In the genomic region with DNA sequence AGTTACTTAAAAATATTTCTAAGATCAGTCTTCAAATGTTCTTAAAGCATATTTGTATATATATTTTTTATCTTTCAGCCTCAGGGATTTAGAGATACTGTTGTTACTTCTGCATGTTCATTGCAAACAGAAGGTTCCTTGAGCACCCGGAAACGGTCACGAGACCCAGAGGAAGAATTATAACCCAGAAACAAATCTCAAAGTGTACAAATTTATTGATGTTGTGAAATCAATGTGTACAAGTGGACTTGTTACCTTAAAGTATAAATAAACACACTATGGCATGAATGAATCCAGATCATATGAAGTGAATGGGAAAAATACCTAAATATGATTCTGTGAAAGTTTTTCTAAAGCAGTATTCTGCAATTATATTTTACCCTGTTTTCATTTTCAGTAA, we compare ENCODE assay signal across 38 cellular contexts. TPM values are rescaled to one million over a fixed set of nuclear protein-coding genes. Genes with fewer than 3 reads are reported as not detected.
"Had no signal": no experiment of that assay in that cellular context is flagged by ENCODE, and none has a peak within 500 bp of the region (broad histone marks: within the 10 kb centered on the region; RNA-seq: fewer than 3 reads in every experiment).

No MANE protein-coding gene starts in this region.

- H3K9me3 ChIP-seq: adrenal gland, ascending aorta, body of pancreas, breast epithelium had no signal

- H3K27ac Mint-ChIP-seq: activated naive CD4-positive, alpha-beta T cell treated with anti-CD3 and anti-CD28 coated beads for 36 hours; activated naive CD4-positive, alpha-beta T cell treated with anti-CD3 and anti-CD28 coated beads, Interleukin-2, amount 10 ng/mL, durations not matched to agents 7 days and 5 days; activated naive CD4-positive, alpha-beta T cell treated with anti-CD3 and anti-CD28 coated beads, Interleukin-2, amount 50 U/mL, for 24 hours; activated naive CD4-positive, alpha-beta T cell treated with anti-CD3 and anti-CD28 coated beads, Interleukin-2, amount 50 U/mL, for 72 hours; activated naive CD8-positive, alpha-beta T cell treated with anti-CD3 and anti-CD28 coated beads for 36 hours; activated naive CD8-positive, alpha-beta T cell treated with anti-CD3 and anti-CD28 coated beads, Interleukin-2, amount 10 ng/mL, durations not matched to agents 7 days and 5 days; activated T-cell treated with anti-CD3 and anti-CD28 coated beads, Interleukin-2, amount 50 U/mL, for 24 hours; activated T-cell treated with anti-CD3 and anti-CD28 coated beads, Interleukin-2, amount 50 U/mL, for 72 hours; activated T-helper 1 cell treated with anti-CD3 and anti-CD28 coated beads, Interleukin-12 subunit alpha, Interleukin-12 subunit beta, Interleukin-2, Interleukin-4 antibody, amounts not matched to agents 30 ng/mL and 10 ng/mL and 1 ng/mL, durations not matched to agents 14 hours and 24 hours and 36 hours; activated T-helper 17 cell treated with anti-CD3 and anti-CD28 coated beads, Interleukin-2, amount 50 U/mL, for 72 hours; activated T-helper 2 cell treated with anti-CD3 and anti-CD28 coated beads, Interferon-gamma antibody, Interleukin-2, Interleukin-4, amounts not matched to agents 10 μg/mL and 5 μg/mL and 100 μg/mL, durations not matched to agents 14 hours and 24 hours and 36 hours; brain had no signal

- H3K4me3 ChIP-seq: adrenal gland, ascending aorta, body of pancreas, breast epithelium, cardiac muscle cell had no signal

- H3K27ac ChIP-seq: adrenal gland, ascending aorta, body of pancreas, brain microvascular endothelial cell, breast epithelium, cardiac muscle cell had no signal

- ATAC-seq: activated naive CD4-positive, alpha-beta T cell treated with anti-CD3 and anti-CD28 coated beads, Interleukin-2, amount 50 U/mL, for 72 hours; activated T-cell treated with anti-CD3 and anti-CD28 coated beads, Interleukin-2, amount 50 U/mL, for 4 hours; activated T-cell treated with anti-CD3 and anti-CD28 coated beads, Interleukin-2, amount 50 U/mL, for 72 hours; activated T-helper 17 cell treated with anti-CD3 and anti-CD28 coated beads, Interleukin-2, amount 50 U/mL, for 72 hours; body of pancreas had no signal

- H3K4me1 Mint-ChIP-seq: activated naive CD4-positive, alpha-beta T cell treated with anti-CD3 and anti-CD28 coated beads, Interleukin-2, amount 10 ng/mL, durations not matched to agents 7 days and 5 days; activated naive CD4-positive, alpha-beta T cell treated with anti-CD3 and anti-CD28 coated beads, Interleukin-2, amount 50 U/mL, for 24 hours; activated naive CD8-positive, alpha-beta T cell treated with anti-CD3 and anti-CD28 coated beads for 36 hours; activated naive CD8-positive, alpha-beta T cell treated with anti-CD3 and anti-CD28 coated beads, Interleukin-2, amount 10 ng/mL, durations not matched to agents 7 days and 5 days; brain; central memory CD8-positive, alpha-beta T cell had no signal

- H3K36me3 Mint-ChIP-seq: activated naive CD4-positive, alpha-beta T cell treated with anti-CD3 and anti-CD28 coated beads, Interleukin-2, amount 50 U/mL, for 72 hours had no signal

- H3K4me3 Mint-ChIP-seq: activated naive CD4-positive, alpha-beta T cell treated with anti-CD3 and anti-CD28 coated beads for 36 hours; activated naive CD4-positive, alpha-beta T cell treated with anti-CD3 and anti-CD28 coated beads, Interleukin-2, amount 10 ng/mL, durations not matched to agents 7 days and 5 days; activated naive CD4-positive, alpha-beta T cell treated with anti-CD3 and anti-CD28 coated beads, Interleukin-2, amount 50 U/mL, for 24 hours; activated naive CD8-positive, alpha-beta T cell treated with anti-CD3 and anti-CD28 coated beads for 36 hours; activated naive CD8-positive, alpha-beta T cell treated with anti-CD3 and anti-CD28 coated beads, Interleukin-2, amount 10 ng/mL, durations not matched to agents 7 days and 5 days; activated T-cell treated with anti-CD3 and anti-CD28 coated beads, Interleukin-2, amount 50 U/mL, for 24 hours; activated T-cell treated with anti-CD3 and anti-CD28 coated beads, Interleukin-2, amount 50 U/mL, for 4 hours; activated T-cell treated with anti-CD3 and anti-CD28 coated beads, Interleukin-2, amount 50 U/mL, for 72 hours; activated T-helper 1 cell treated with anti-CD3 and anti-CD28 coated beads, Interleukin-12 subunit alpha, Interleukin-12 subunit beta, Interleukin-2, Interleukin-4 antibody, amounts not matched to agents 30 ng/mL and 10 ng/mL and 1 ng/mL, durations not matched to agents 14 hours and 24 hours and 36 hours; activated T-helper 17 cell treated with anti-CD3 and anti-CD28 coated beads, Interleukin-2, amount 50 U/mL, for 72 hours; brain; central memory CD8-positive, alpha-beta T cell had no signal

- H3K36me3 ChIP-seq: adrenal gland, brain microvascular endothelial cell, breast epithelium, cardiac muscle cell had no signal

- DNase-seq: activated effector memory CD4-positive, alpha-beta T cell treated with anti-CD3 and anti-CD28 coated beads, Interleukin-2, amount 50 U/mL, for 16 hours; activated effector memory CD4-positive, alpha-beta T cell treated with Interleukin-2 at 50 U/mL for 16 hours; activated gamma-delta T cell; activated gamma-delta T cell treated with Interleukin-2 at 50 U/mL for 16 hours; activated naive CD4-positive, alpha-beta T cell; activated naive CD4-positive, alpha-beta T cell treated with anti-CD3 and anti-CD28 coated beads for 36 hours; activated naive CD4-positive, alpha-beta T cell treated with anti-CD3 and anti-CD28 coated beads, Interleukin-2, amount 10 ng/mL, durations not matched to agents 7 days and 5 days; activated naive CD4-positive, alpha-beta T cell treated with anti-CD3 and anti-CD28 coated beads, Interleukin-2, amount 50 U/mL, for 16 hours; activated naive CD4-positive, alpha-beta T cell treated with Interleukin-2 at 50 U/mL for 16 hours; activated naive CD8-positive, alpha-beta T cell treated with anti-CD3 and anti-CD28 coated beads for 36 hours; activated naive CD8-positive, alpha-beta T cell treated with anti-CD3 and anti-CD28 coated beads, Interleukin-2, amount 10 ng/mL, durations not matched to agents 7 days and 5 days; activated T-cell treated with anti-CD3 and anti-CD28 coated beads, Interleukin-2, amount 50 U/mL, for 1 hour; activated T-cell treated with anti-CD3 and anti-CD28 coated beads, Interleukin-2, amount 50 U/mL, for 24 hours; activated T-cell treated with anti-CD3 and anti-CD28 coated beads, Interleukin-2, amount 50 U/mL, for 4 hours; activated T-cell treated with anti-CD3 and anti-CD28 coated beads, Interleukin-2, amount 50 U/mL, for 48 hours; activated T-cell treated with anti-CD3 and anti-CD28 coated beads, Interleukin-2, amount 50 U/mL, for 72 hours; adrenal gland; amniotic stem cell; amygdala; anterior cingulate cortex; aorta; body of pancreas; brain microvascular endothelial cell; caudate nucleus; central memory CD4-positive, alpha-beta T cell; cerebellar nuclear complex had no signal

- H3K27me3 ChIP-seq: adrenal gland, ascending aorta, body of pancreas, brain microvascular endothelial cell, breast epithelium, cardiac muscle cell had no signal

- H3K27me3 Mint-ChIP-seq: activated naive CD4-positive, alpha-beta T cell treated with anti-CD3 and anti-CD28 coated beads, Interleukin-2, amount 10 ng/mL, durations not matched to agents 7 days and 5 days; activated naive CD4-positive, alpha-beta T cell treated with anti-CD3 and anti-CD28 coated beads, Interleukin-2, amount 50 U/mL, for 24 hours; activated naive CD8-positive, alpha-beta T cell treated with anti-CD3 and anti-CD28 coated beads for 36 hours; activated naive CD8-positive, alpha-beta T cell treated with anti-CD3 and anti-CD28 coated beads, Interleukin-2, amount 10 ng/mL, durations not matched to agents 7 days and 5 days; activated T-cell treated with anti-CD3 and anti-CD28 coated beads, Interleukin-2, amount 50 U/mL, for 24 hours; activated T-helper 17 cell treated with anti-CD3 and anti-CD28 coated beads, Interleukin-2, amount 50 U/mL, for 72 hours; central memory CD8-positive, alpha-beta T cell had no signal

- FAIRE-seq: astrocyte, bronchial epithelial cell had no signal

- H3K9me3 Mint-ChIP-seq: activated naive CD4-positive, alpha-beta T cell treated with anti-CD3 and anti-CD28 coated beads for 36 hours; activated naive CD4-positive, alpha-beta T cell treated with anti-CD3 and anti-CD28 coated beads, Interleukin-2, amount 10 ng/mL, durations not matched to agents 7 days and 5 days; activated naive CD4-positive, alpha-beta T cell treated with anti-CD3 and anti-CD28 coated beads, Interleukin-2, amount 50 U/mL, for 24 hours; activated naive CD4-positive, alpha-beta T cell treated with anti-CD3 and anti-CD28 coated beads, Interleukin-2, amount 50 U/mL, for 72 hours; activated naive CD8-positive, alpha-beta T cell treated with anti-CD3 and anti-CD28 coated beads for 36 hours; activated naive CD8-positive, alpha-beta T cell treated with anti-CD3 and anti-CD28 coated beads, Interleukin-2, amount 10 ng/mL, durations not matched to agents 7 days and 5 days; activated T-cell treated with anti-CD3 and anti-CD28 coated beads, Interleukin-2, amount 50 U/mL, for 24 hours; activated T-cell treated with anti-CD3 and anti-CD28 coated beads, Interleukin-2, amount 50 U/mL, for 4 hours; activated T-cell treated with anti-CD3 and anti-CD28 coated beads, Interleukin-2, amount 50 U/mL, for 72 hours; activated T-helper 1 cell treated with anti-CD3 and anti-CD28 coated beads, Interleukin-12 subunit alpha, Interleukin-12 subunit beta, Interleukin-2, Interleukin-4 antibody, amounts not matched to agents 30 ng/mL and 10 ng/mL and 1 ng/mL, durations not matched to agents 14 hours and 24 hours and 36 hours; activated T-helper 17 cell treated with anti-CD3 and anti-CD28 coated beads, Interleukin-2, amount 50 U/mL, for 72 hours; activated T-helper 2 cell treated with anti-CD3 and anti-CD28 coated beads, Interferon-gamma antibody, Interleukin-2, Interleukin-4, amounts not matched to agents 10 μg/mL and 5 μg/mL and 100 μg/mL, durations not matched to agents 14 hours and 24 hours and 36 hours; brain; central memory CD8-positive, alpha-beta T cell had no signal

- H3K4me1 ChIP-seq: adrenal gland, ascending aorta, body of pancreas, breast epithelium had no signal

RNA-seq across cellular contexts. Expression of gene PPM1E, which starts 21.6 kb away (rescaled TPM):
- total RNA-seq: activated naive CD8-positive, alpha-beta T cell treated with anti-CD3 and anti-CD28 coated beads, Interleukin-2, amount 10 ng/mL, durations not matched to agents 7 days and 5 days; activated T-helper 2 cell treated with anti-CD3 and anti-CD28 coated beads, Interferon-gamma antibody, Interleukin-2, Interleukin-4, amounts not matched to agents 10 μg/mL and 5 μg/mL and 100 μg/mL, durations not matched to agents 14 hours and 24 hours and 36 hours had no signal

RNA-seq across cellular contexts. Expression of gene TEX14, which starts 42.2 kb away (rescaled TPM):
- total RNA-seq: ascending aorta, bronchial epithelial cell had no signal
